In genomic region chr12:78088391-78088832, GRCh38 we compare ENCODE assay signal across 8 cellular contexts.
DNase-seq lines count a peak whose midpoint lies in the region; TF ChIP-seq lines count a peak whose summit lies in the region.
"Had no signal": no experiment of that assay in that cellular context is flagged by ENCODE, and none has a peak within 500 bp of the region (broad histone marks: within the 10 kb centered on the region; RNA-seq: fewer than 3 reads in every experiment).

No MANE protein-coding gene starts in this region.

- DNase-seq in H4 (ENCODE audit: low spot score) (peak; percentile 27), NCI-H774 (lab: John Stamatoyannopoulos, UW) (peak; percentile 67), fibroblast of villous mesenchyme (ENCODE audit: low read depth) (peak; percentile 62), superior temporal gyrus (ENCODE audit: extremely low spot score) (peak; percentile 84), D341Med (ENCODE audit: low spot score) (no peak), Peyer's patch (no peak)
- no peak for DNase-seq in stimulated activated CD4-positive, alpha-beta T cell treated with anti-CD3 and anti-CD28 coated beads, Interleukin-15, amount 100 ng/mL, for 24 hours
- DNase-seq: occipital lobe had no signal

- H3K9me3 ChIP-seq in Peyer's patch = no peaks in the 10 kb centered on the region

- H3K27me3 ChIP-seq in Peyer's patch = no peaks in the 10 kb centered on the region

- no peak overlapping the region for H3K27ac ChIP-seq in Peyer's patch

- no peak for TF ChIP-seq CTCF in fibroblast of villous mesenchyme (IDR thresholded peaks at IDR 0.05; ENCODE audit: insufficient read depth, low read depth, low read length)
- no peak for TF ChIP-seq CTCF in Peyer's patch (IDR thresholded peaks at IDR 0.05)

- H3K4me3 ChIP-seq in fibroblast of villous mesenchyme (ENCODE audit: low read depth, low read length) (peak overlapping the region; percentile 54), Peyer's patch (no peak overlapping the region)

- H3K36me3 ChIP-seq in Peyer's patch = no peaks in the 10 kb centered on the region

- no peaks in the 10 kb centered on the region for H3K4me1 ChIP-seq in Peyer's patch

- TF ChIP-seq POLR2A in Peyer's patch (IDR thresholded peaks at IDR 0.05) = no peak

Comparison
In these comparisons a context has a peak if more than half of its experiments do, and no peak if none do; other contexts are left out.
1. DNase-seq: peak in H4 (single experiment), NCI-H774 (single experiment), fibroblast of villous mesenchyme (single experiment) and superior temporal gyrus (single experiment); none in D341Med (single experiment), stimulated activated CD4-positive, alpha-beta T cell treated with anti-CD3 and anti-CD28 coated beads, Interleukin-15, amount 100 ng/mL, for 24 hours (single experiment) and Peyer's patch (0 of 3).